ENCODE assay signal across 1 cellular context in the genomic region with DNA sequence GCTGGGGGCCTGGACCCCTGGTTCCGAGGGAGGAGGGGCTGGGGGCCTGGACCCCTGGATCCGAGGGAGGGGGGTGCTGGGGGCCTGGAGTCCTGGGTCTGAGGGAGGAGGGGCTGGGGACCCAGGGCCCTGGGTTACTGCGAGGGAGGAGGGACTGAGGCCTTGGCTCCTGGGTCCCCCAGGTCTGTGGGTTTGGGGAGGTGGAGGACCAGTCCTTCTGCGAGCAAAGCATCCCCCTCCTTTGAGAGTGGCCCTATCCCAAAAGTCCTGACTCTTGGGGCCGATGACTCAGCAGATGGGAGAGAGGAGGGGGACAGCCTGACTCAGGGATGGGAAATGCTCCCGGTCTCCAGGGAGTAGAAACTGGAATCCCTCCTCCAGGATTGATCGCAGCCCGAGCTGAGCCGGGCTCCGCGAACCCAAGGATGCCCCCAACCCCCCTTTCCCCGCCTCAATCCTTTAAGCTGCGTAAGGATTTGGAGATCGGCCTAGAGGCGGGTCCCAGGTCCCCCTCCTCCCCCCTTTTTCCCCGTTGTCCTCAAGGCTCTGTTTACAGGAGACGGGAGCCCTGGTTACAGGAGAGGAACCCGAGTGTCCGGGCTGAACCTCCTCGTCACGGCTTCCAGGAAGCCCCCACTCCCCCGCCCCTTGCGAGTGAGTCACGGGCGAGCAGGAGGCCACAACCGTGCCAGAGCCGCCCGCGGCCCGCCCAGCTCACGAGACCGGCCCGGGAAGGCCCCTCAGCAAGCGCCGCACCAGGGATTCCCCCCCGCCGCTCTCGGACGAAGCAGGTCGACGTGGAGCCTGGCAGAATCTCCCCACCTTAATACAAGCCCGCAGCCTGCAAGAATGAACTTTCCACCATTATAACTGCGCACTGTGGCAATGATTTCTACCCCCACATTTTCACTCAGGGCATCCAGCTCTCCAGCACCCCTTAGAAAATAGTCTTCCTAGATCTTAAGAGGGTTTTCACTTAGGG.
TF ChIP-seq lines count a peak whose summit lies in the region.

No MANE protein-coding gene starts in this region.

TF ChIP-seq in HEK293, 187 proteins besides CTCF, POLR2A, EP300 and RAD21 (continued from another document and continues in another):
- TF ChIP-seq, protein P1, sequence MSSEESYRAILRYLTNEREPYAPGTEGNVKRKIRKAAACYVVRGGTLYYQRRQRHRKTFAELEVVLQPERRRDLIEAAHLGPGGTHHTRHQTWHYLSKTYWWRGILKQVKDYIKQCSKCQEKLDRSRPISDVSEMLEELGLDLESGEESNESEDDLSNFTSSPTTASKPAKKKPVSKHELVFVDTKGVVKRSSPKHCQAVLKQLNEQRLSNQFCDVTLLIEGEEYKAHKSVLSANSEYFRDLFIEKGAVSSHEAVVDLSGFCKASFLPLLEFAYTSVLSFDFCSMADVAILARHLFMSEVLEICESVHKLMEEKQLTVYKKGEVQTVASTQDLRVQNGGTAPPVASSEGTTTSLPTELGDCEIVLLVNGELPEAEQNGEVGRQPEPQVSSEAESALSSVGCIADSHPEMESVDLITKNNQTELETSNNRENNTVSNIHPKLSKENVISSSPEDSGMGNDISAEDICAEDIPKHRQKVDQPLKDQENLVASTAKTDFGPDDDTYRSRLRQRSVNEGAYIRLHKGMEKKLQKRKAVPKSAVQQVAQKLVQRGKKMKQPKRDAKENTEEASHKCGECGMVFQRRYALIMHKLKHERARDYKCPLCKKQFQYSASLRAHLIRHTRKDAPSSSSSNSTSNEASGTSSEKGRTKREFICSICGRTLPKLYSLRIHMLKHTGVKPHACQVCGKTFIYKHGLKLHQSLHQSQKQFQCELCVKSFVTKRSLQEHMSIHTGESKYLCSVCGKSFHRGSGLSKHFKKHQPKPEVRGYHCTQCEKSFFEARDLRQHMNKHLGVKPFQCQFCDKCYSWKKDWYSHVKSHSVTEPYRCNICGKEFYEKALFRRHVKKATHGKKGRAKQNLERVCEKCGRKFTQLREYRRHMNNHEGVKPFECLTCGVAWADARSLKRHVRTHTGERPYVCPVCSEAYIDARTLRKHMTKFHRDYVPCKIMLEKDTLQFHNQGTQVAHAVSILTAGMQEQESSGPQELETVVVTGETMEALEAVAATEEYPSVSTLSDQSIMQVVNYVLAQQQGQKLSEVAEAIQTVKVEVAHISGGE (tag by site-specific recombination; conservative IDR thresholded peaks at IDR 0.05; ENCODE audit: low read depth) = no peak; the same call in 1 of the 2 replicates
- TF ChIP-seq ZNF654 (tag by site-specific recombination; IDR thresholded peaks at IDR 0.05; ENCODE audit: low read depth) (no peak; the same call in 1 of the 2 replicates), ZNF274 (IDR thresholded peaks at IDR 0.05; ENCODE audit: low read length) (no peak), ZNF274 (tag by site-specific recombination; IDR thresholded peaks at IDR 0.05; ENCODE audit: borderline replicate concordance) (no peak), GFI1B (tag by site-specific recombination; IDR thresholded peaks at IDR 0.05) (0 out of 2 replicates have a peak, but pooled peaks have one; percentile 12), ZNF335 (tag by site-specific recombination; conservative IDR thresholded peaks at IDR 0.05) (peak; percentile 90), ZNF394 (tag by site-specific recombination; IDR thresholded peaks at IDR 0.05; ENCODE audit: borderline replicate concordance) (peak; percentile 58), ZNF133 (tag by site-specific recombination; IDR thresholded peaks at IDR 0.05) (no peak), YY2 (tag by site-specific recombination; IDR thresholded peaks at IDR 0.05) (no peak), ZFHX2 (tag by site-specific recombination; conservative IDR thresholded peaks at IDR 0.05) (peak; percentile 78), ZNF521 (tag by site-specific recombination; IDR thresholded peaks at IDR 0.05) (no peak), ZNF677 (tag by site-specific recombination; IDR thresholded peaks at IDR 0.05) (peak; percentile 46; the same call in 1 of the 2 replicates), ZNF777 (tag by site-specific recombination; IDR thresholded peaks at IDR 0.05; ENCODE audit: borderline replicate concordance) (no peak; the same call in 1 of the 2 replicates), WT1 (tag by site-specific recombination; IDR thresholded peaks at IDR 0.05) (peak; percentile 78), ZNF747 (tag by site-specific recombination; IDR thresholded peaks at IDR 0.05) (no peak), HOXC10 (CRISPR knock-in tag; IDR thresholded peaks at IDR 0.05) (no peak), ZXDB (tag by site-specific recombination; IDR thresholded peaks at IDR 0.05) (peak; percentile 77), ZNF560 (tag by site-specific recombination; IDR thresholded peaks at IDR 0.05; ENCODE audit: borderline replicate concordance) (no peak), ZNF792 (tag by site-specific recombination; IDR thresholded peaks at IDR 0.05) (no peak), TSHZ1 (tag by site-specific recombination; IDR thresholded peaks at IDR 0.05; ENCODE audit: borderline replicate concordance) (0 out of 2 replicates have a peak, but pooled peaks have one; percentile 65), KLF9 (tag by site-specific recombination; IDR thresholded peaks at IDR 0.05; ENCODE audit: low read depth) (peak; percentile 73), TCF7L2 (IDR thresholded peaks at IDR 0.05; ENCODE audit: borderline replicate concordance, low read depth, low read length) (no peak), YY1 (tag by site-specific recombination; IDR thresholded peaks at IDR 0.05) (no peak), SALL2 (tag by site-specific recombination; IDR thresholded peaks at IDR 0.05; ENCODE audit: borderline replicate concordance) (no peak), ZNF555 (tag by site-specific recombination; conservative IDR thresholded peaks at IDR 0.05) (no peak), ZBTB7A (tag by site-specific recombination; IDR thresholded peaks at IDR 0.05; ENCODE audit: low read depth) (peak; percentile 19), SETDB1 (IDR thresholded peaks at IDR 0.05; ENCODE audit: insufficient read length, low read length) (no peak), ZNF791 (tag by site-specific recombination; IDR thresholded peaks at IDR 0.05) (no peak), KLF16 (tag by site-specific recombination; IDR thresholded peaks at IDR 0.05) (no peak; the same call in none of the 2 replicates), AEBP2 (tag by site-specific recombination; IDR thresholded peaks at IDR 0.05; ENCODE audit: borderline replicate concordance) (no peak), ZNF558 (tag by site-specific recombination; IDR thresholded peaks at IDR 0.05) (peak; percentile 77; the same call in 1 of the 2 replicates), GLIS1 (tag by site-specific recombination; IDR thresholded peaks at IDR 0.05) (peak; percentile 89), ZFP41 (tag by site-specific recombination; IDR thresholded peaks at IDR 0.05; ENCODE audit: borderline replicate concordance) (no peak), ZNF174 (tag by site-specific recombination; IDR thresholded peaks at IDR 0.05) (no peak)
- TF ChIP-seq, protein P2, sequence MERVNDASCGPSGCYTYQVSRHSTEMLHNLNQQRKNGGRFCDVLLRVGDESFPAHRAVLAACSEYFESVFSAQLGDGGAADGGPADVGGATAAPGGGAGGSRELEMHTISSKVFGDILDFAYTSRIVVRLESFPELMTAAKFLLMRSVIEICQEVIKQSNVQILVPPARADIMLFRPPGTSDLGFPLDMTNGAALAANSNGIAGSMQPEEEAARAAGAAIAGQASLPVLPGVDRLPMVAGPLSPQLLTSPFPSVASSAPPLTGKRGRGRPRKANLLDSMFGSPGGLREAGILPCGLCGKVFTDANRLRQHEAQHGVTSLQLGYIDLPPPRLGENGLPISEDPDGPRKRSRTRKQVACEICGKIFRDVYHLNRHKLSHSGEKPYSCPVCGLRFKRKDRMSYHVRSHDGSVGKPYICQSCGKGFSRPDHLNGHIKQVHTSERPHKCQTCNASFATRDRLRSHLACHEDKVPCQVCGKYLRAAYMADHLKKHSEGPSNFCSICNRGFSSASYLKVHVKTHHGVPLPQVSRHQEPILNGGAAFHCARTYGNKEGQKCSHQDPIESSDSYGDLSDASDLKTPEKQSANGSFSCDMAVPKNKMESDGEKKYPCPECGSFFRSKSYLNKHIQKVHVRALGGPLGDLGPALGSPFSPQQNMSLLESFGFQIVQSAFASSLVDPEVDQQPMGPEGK (tag by site-specific recombination; IDR thresholded peaks at IDR 0.05) = peak; percentile 98
- TF ChIP-seq, protein P3, sequence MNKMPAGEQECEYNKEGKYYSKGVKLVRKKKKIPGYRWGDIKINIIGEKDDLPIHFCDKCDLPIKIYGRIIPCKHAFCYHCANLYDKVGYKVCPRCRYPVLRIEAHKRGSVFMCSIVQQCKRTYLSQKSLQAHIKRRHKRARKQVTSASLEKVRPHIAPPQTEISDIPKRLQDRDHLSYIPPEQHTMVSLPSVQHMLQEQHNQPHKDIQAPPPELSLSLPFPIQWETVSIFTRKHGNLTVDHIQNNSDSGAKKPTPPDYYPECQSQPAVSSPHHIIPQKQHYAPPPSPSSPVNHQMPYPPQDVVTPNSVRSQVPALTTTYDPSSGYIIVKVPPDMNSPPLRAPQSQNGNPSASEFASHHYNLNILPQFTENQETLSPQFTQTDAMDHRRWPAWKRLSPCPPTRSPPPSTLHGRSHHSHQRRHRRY (tag by site-specific recombination; IDR thresholded peaks at IDR 0.05) = 0 out of 2 replicates have a peak, but pooled peaks have one; percentile 30
- TF ChIP-seq, protein P4, sequence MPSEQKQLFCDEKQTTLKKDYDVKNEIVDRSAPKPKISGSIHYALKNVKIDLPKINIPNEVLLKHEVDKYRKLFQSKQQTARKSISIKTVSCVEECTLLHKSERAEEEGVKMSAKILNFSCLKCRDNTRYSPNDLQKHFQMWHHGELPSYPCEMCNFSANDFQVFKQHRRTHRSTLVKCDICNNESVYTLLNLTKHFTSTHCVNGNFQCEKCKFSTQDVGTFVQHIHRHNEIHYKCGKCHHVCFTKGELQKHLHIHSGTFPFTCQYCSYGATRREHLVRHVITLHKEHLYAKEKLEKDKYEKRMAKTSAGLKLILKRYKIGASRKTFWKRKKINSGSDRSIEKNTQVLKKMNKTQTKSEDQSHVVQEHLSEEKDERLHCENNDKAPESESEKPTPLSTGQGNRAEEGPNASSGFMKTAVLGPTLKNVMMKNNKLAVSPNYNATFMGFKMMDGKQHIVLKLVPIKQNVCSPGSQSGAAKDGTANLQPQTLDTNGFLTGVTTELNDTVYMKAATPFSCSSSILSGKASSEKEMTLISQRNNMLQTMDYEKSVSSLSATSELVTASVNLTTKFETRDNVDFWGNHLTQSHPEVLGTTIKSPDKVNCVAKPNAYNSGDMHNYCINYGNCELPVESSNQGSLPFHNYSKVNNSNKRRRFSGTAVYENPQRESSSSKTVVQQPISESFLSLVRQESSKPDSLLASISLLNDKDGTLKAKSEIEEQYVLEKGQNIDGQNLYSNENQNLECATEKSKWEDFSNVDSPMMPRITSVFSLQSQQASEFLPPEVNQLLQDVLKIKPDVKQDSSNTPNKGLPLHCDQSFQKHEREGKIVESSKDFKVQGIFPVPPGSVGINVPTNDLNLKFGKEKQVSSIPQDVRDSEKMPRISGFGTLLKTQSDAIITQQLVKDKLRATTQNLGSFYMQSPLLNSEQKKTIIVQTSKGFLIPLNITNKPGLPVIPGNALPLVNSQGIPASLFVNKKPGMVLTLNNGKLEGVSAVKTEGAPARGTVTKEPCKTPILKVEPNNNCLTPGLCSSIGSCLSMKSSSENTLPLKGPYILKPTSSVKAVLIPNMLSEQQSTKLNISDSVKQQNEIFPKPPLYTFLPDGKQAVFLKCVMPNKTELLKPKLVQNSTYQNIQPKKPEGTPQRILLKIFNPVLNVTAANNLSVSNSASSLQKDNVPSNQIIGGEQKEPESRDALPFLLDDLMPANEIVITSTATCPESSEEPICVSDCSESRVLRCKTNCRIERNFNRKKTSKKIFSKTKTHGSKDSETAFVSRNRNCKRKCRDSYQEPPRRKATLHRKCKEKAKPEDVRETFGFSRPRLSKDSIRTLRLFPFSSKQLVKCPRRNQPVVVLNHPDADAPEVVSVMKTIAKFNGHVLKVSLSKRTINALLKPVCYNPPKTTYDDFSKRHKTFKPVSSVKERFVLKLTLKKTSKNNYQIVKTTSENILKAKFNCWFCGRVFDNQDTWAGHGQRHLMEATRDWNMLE (tag by site-specific recombination; conservative IDR thresholded peaks at IDR 0.05; ENCODE audit: low read depth) = no peak
- TF ChIP-seq, protein P5, sequence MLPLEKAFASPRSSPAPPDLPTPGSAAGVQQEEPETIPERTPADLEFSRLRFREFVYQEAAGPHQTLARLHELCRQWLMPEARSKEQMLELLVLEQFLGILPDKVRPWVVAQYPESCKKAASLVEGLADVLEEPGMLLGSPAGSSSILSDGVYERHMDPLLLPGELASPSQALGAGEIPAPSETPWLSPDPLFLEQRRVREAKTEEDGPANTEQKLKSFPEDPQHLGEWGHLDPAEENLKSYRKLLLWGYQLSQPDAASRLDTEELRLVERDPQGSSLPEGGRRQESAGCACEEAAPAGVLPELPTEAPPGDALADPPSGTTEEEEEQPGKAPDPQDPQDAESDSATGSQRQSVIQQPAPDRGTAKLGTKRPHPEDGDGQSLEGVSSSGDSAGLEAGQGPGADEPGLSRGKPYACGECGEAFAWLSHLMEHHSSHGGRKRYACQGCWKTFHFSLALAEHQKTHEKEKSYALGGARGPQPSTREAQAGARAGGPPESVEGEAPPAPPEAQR (tag by site-specific recombination; IDR thresholded peaks at IDR 0.05) = 0 out of 2 replicates have a peak, but pooled peaks have one; percentile 15
